Comparison of ENCODE assay signal across 8 cellular contexts in the genomic region with DNA sequence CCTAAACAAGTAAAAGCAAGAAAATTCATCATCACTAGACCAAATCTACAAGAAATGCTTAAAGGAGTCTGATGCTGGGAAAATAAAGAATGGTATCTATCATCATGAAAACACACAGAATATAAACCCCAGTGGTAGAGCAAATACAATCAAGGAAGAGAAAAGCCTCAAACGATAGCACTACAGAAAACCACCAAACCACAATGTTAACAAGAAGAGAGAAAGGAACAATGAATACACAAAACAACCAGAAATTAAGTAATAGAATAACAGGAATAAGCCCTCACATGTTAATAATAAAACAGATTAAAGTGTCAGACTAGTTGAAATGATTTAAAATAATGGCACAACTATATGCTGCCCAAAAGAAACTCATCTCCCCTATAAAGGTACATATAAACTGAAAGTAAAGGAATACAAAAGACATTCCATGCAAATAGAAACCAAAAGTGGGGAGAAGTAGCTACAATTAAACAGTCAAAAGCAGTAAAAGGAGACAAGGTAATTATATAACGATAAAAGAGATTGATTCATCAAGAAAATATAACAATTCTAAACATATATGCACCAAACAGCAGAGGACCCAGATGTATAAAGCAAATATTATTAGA.
DNase-seq lines count a peak whose midpoint lies in the region; ATAC-seq lines count a peak whose summit lies in the region.

No MANE protein-coding gene starts in this region.

- H3K27me3 Mint-ChIP-seq in activated naive CD4-positive, alpha-beta T cell treated with anti-CD3 and anti-CD28 coated beads, Interleukin-2, amount 10 ng/mL, durations not matched to agents 7 days and 5 days, result no peaks in the 10 kb centered on the region
- H3K27me3 Mint-ChIP-seq in activated naive CD8-positive, alpha-beta T cell, result no peaks in the 10 kb centered on the region
- no peaks in the 10 kb centered on the region for H3K27me3 Mint-ChIP-seq in stimulated activated memory B cell treated with anti-CD40 and anti-IgM and Interleukin-4, amounts not matched to agents 10 μg/mL and 1 μg/mL and 100 μg/mL, for 72 hours

- peaks cover 27% of the 10 kb centered on the region for H3K36me3 Mint-ChIP-seq in activated naive CD4-positive, alpha-beta T cell treated with anti-CD3 and anti-CD28 coated beads, Interleukin-2, amount 10 ng/mL, durations not matched to agents 7 days and 5 days
- peaks cover 20% of the 10 kb centered on the region for H3K36me3 Mint-ChIP-seq in activated naive CD8-positive, alpha-beta T cell
- H3K36me3 Mint-ChIP-seq in stimulated activated memory B cell treated with anti-CD40 and anti-IgM and Interleukin-4, amounts not matched to agents 10 μg/mL and 1 μg/mL and 100 μg/mL, for 72 hours, result peaks cover 38% of the 10 kb centered on the region

- H3K4me1 Mint-ChIP-seq in activated naive CD4-positive, alpha-beta T cell treated with anti-CD3 and anti-CD28 coated beads, Interleukin-2, amount 10 ng/mL, durations not matched to agents 7 days and 5 days, result peaks cover 67% of the 10 kb centered on the region
- peaks cover 67% of the 10 kb centered on the region for H3K4me1 Mint-ChIP-seq in activated naive CD8-positive, alpha-beta T cell (ENCODE audit: low read depth)
- H3K4me1 Mint-ChIP-seq in stimulated activated memory B cell treated with anti-CD40 and anti-IgM and Interleukin-4, amounts not matched to agents 10 μg/mL and 1 μg/mL and 100 μg/mL, for 72 hours, result peaks cover 57% of the 10 kb centered on the region

- H3K27ac Mint-ChIP-seq in activated naive CD4-positive, alpha-beta T cell treated with anti-CD3 and anti-CD28 coated beads, Interleukin-2, amount 10 ng/mL, durations not matched to agents 7 days and 5 days, result peak overlapping the region; percentile 84
- peak overlapping the region; percentile 55 for H3K27ac Mint-ChIP-seq in activated naive CD8-positive, alpha-beta T cell
- no peak overlapping the region for H3K27ac Mint-ChIP-seq in stimulated activated memory B cell treated with anti-CD40 and anti-IgM and Interleukin-4, amounts not matched to agents 10 μg/mL and 1 μg/mL and 100 μg/mL, for 72 hours

- peaks cover 19% of the 10 kb centered on the region for H3K9me3 Mint-ChIP-seq in activated naive CD4-positive, alpha-beta T cell treated with anti-CD3 and anti-CD28 coated beads, Interleukin-2, amount 10 ng/mL, durations not matched to agents 7 days and 5 days
- peaks cover 6% of the 10 kb centered on the region for H3K9me3 Mint-ChIP-seq in activated naive CD8-positive, alpha-beta T cell (ENCODE audit: low read depth)
- H3K9me3 Mint-ChIP-seq in stimulated activated memory B cell treated with anti-CD40 and anti-IgM and Interleukin-4, amounts not matched to agents 10 μg/mL and 1 μg/mL and 100 μg/mL, for 72 hours, result peaks cover 15% of the 10 kb centered on the region

- no peak for DNase-seq in activated naive CD4-positive, alpha-beta T cell treated with anti-CD3 and anti-CD28 coated beads, Interleukin-2, amount 10 ng/mL, durations not matched to agents 7 days and 5 days
- DNase-seq in activated naive CD4-positive, alpha-beta T cell treated with anti-CD3 and anti-CD28 coated beads, Interleukin-2, amount 50 U/mL, for 16 hours, result no peak
- DNase-seq in AG08396 (ENCODE audit: low spot score) (no peak), NCI-H1417 treated with DMSO at 0.1 percent for 48 hours (lab: John Stamatoyannopoulos, UW) (no peak), NCI-H1436 treated with DMSO at 0.1 percent for 48 hours (lab: John Stamatoyannopoulos, UW) (no peak)

- peak; percentile 62 for ATAC-seq in HG03558 (IDR thresholded peaks at IDR 0.05; ENCODE audit: extremely low read depth, unreplicated experiment)
- no peak for ATAC-seq in stimulated activated memory B cell treated with anti-CD40 and anti-IgM and Interleukin-4, amounts not matched to agents 10 μg/mL and 1 μg/mL and 100 μg/mL, for 72 hours

- H3K4me3 Mint-ChIP-seq in activated naive CD4-positive, alpha-beta T cell treated with anti-CD3 and anti-CD28 coated beads, Interleukin-2, amount 10 ng/mL, durations not matched to agents 7 days and 5 days, result peak overlapping the region; percentile 65
- H3K4me3 Mint-ChIP-seq in activated naive CD8-positive, alpha-beta T cell, result peak overlapping the region; percentile 70
- H3K4me3 Mint-ChIP-seq in stimulated activated memory B cell treated with anti-CD40 and anti-IgM and Interleukin-4, amounts not matched to agents 10 μg/mL and 1 μg/mL and 100 μg/mL, for 72 hours, result peak overlapping the region; percentile 2

- CTCF ChIA-PET in activated naive CD4-positive, alpha-beta T cell treated with anti-CD3 and anti-CD28 coated beads, Interleukin-2, amount 10 ng/mL, durations not matched to agents 7 days and 5 days (lab: Charles Lee), result interaction anchor here (0.5 kb wide), 1 partner anchor 364 kb away, joined by 4 read pairs; no protein-coding TSS in a partner anchor

Comparison
In these comparisons a context has a peak if more than half of its experiments do, and no peak if none do; other contexts are left out.
1. H3K4me3 Mint-ChIP-seq: peak in every context shown above with its lines; median percentile 70 in activated naive CD8-positive, alpha-beta T cell; 65 in activated naive CD4-positive, alpha-beta T cell treated with anti-CD3 and anti-CD28 coated beads, Interleukin-2, amount 10 ng/mL, durations not matched to agents 7 days and 5 days; 2 in stimulated activated memory B cell treated with anti-CD40 and anti-IgM and Interleukin-4, amounts not matched to agents 10 μg/mL and 1 μg/mL and 100 μg/mL, for 72 hours.